In genomic region chr14:38079268-38079667, GRCh38 we compare ENCODE assay signal across 9 cellular contexts.
DNase-seq lines count a peak whose midpoint lies in the region; ATAC-seq, FAIRE-seq and TF ChIP-seq lines count a peak whose summit lies in the region.
"Had no signal": no experiment of that assay in that cellular context is flagged by ENCODE, and none has a peak within 500 bp of the region (broad histone marks: within the 10 kb centered on the region; RNA-seq: fewer than 3 reads in every experiment).

No MANE protein-coding gene starts in this region.

- H3K4me3 Mint-ChIP-seq in activated CD8-positive, alpha-beta T cell treated with anti-CD3 and anti-CD28 coated beads for 36 hours: no peak overlapping the region
- peak overlapping the region in 8 of 10 donors; percentile 31 to 84 (median 64) for H3K4me3 Mint-ChIP-seq in naive thymus-derived CD8-positive, alpha-beta T cell

- CTCF ChIA-PET in activated CD8-positive, alpha-beta T cell treated with anti-CD3 and anti-CD28 coated beads for 36 hours (lab: Charles Lee): interaction anchor here (1.1 kb wide), 1 partner anchor 28 kb away, joined by 3 read pairs; no protein-coding TSS in a partner anchor

- FAIRE-seq in D721Med (lab: Jason Lieb, UNC): no peak

- ATAC-seq in GM18520 (IDR thresholded peaks at IDR 0.05; ENCODE audit: unreplicated experiment) (peak; percentile 96), HG02642 (IDR thresholded peaks at IDR 0.05; ENCODE audit: poor library complexity, unreplicated experiment) (peak; percentile 79)
- peak; percentile 63 for ATAC-seq in activated CD8-positive, alpha-beta T cell treated with anti-CD3 and anti-CD28 coated beads for 36 hours
- no peak for ATAC-seq in naive thymus-derived CD8-positive, alpha-beta T cell

- in situ Hi-C loops in GM13977 (cut with MboI; ENCODE audit: low pct_unique_long_range_greater_than_20kb, low sequenced_read_pairs, unreplicated experiment): no loop called here

- H3K9me3 Mint-ChIP-seq in activated CD8-positive, alpha-beta T cell treated with anti-CD3 and anti-CD28 coated beads for 36 hours: no peaks in the 10 kb centered on the region
- peaks cover 0 to 10% (median 7%) of the 10 kb centered on the region in 9 donors for H3K9me3 Mint-ChIP-seq in naive thymus-derived CD8-positive, alpha-beta T cell

- H3K27ac Mint-ChIP-seq in activated CD8-positive, alpha-beta T cell treated with anti-CD3 and anti-CD28 coated beads for 36 hours: peak overlapping the region; percentile 71
- peak overlapping the region; percentile 90 to 97 (median 94) for H3K27ac Mint-ChIP-seq in naive thymus-derived CD8-positive, alpha-beta T cell

- no peaks in the 10 kb centered on the region for H3K27me3 Mint-ChIP-seq in activated CD8-positive, alpha-beta T cell treated with anti-CD3 and anti-CD28 coated beads for 36 hours
- no peaks in the 10 kb centered on the region for H3K27me3 Mint-ChIP-seq in naive thymus-derived CD8-positive, alpha-beta T cell

- no peak for DNase-seq in activated CD8-positive, alpha-beta T cell treated with anti-CD3 and anti-CD28 coated beads for 36 hours
- no peak for DNase-seq in naive thymus-derived CD8-positive, alpha-beta T cell
- DNase-seq in DMS114 treated with DMSO at 0.1 percent for 48 hours (lab: John Stamatoyannopoulos, UW; ENCODE audit: unreplicated experiment) (no peak), NCI-H1694 (lab: John Stamatoyannopoulos, UW) (no peak), D721Med (ENCODE audit: insufficient read length, low spot score) (no peak), GM13977 (ENCODE audit: low spot score) (no peak)
- DNase-seq: effector CD4-positive, alpha-beta T cell had no signal

- TF ChIP-seq CTCF in activated CD8-positive, alpha-beta T cell treated with anti-CD3 and anti-CD28 coated beads for 36 hours (IDR thresholded peaks at IDR 0.05): no peak
- TF ChIP-seq CTCF in D721Med (IDR thresholded peaks at IDR 0.05; ENCODE audit: insufficient read depth, missing control alignments) (no peak), GM13977 (IDR thresholded peaks at IDR 0.05; ENCODE audit: extremely low read depth, insufficient read depth, missing control alignments) (no peak)

- POLR2A ChIA-PET in activated CD8-positive, alpha-beta T cell treated with anti-CD3 and anti-CD28 coated beads for 36 hours (lab: Charles Lee): interaction anchor here (1.0 kb wide), 1 partner anchor 14 kb away, joined by 3 read pairs; no protein-coding TSS in a partner anchor
- POLR2A ChIA-PET in naive thymus-derived CD8-positive, alpha-beta T cell (lab: Charles Lee): interaction anchor here (0.7 to 6.4 kb wide), 4 partner anchors 10 to 16 kb away, joined by 3 to 45 read pairs (median 6); no protein-coding TSS in a partner anchor

- intact Hi-C loops in activated CD8-positive, alpha-beta T cell treated with anti-CD3 and anti-CD28 coated beads for 36 hours (cut with micrococcal nuclease): no loop called here

- peaks cover 48% of the 10 kb centered on the region for H3K4me1 Mint-ChIP-seq in activated CD8-positive, alpha-beta T cell treated with anti-CD3 and anti-CD28 coated beads for 36 hours (ENCODE audit: low read depth)
- H3K4me1 Mint-ChIP-seq in naive thymus-derived CD8-positive, alpha-beta T cell: peaks cover 38 to 68% (median 58%) of the 10 kb centered on the region in 4 donors

- H3K36me3 Mint-ChIP-seq in activated CD8-positive, alpha-beta T cell treated with anti-CD3 and anti-CD28 coated beads for 36 hours (ENCODE audit: low read depth): no peaks in the 10 kb centered on the region
- peaks cover 0 to 7% (median 4%) of the 10 kb centered on the region in 3 donors for H3K36me3 Mint-ChIP-seq in naive thymus-derived CD8-positive, alpha-beta T cell

Comparison
In these comparisons a context has a peak if more than half of its experiments do, and no peak if none do; other contexts are left out.
1. ATAC-seq: peak in GM18520 (single experiment), HG02642 (single experiment) and activated CD8-positive, alpha-beta T cell treated with anti-CD3 and anti-CD28 coated beads for 36 hours (single experiment); none in naive thymus-derived CD8-positive, alpha-beta T cell (0 of 2).